ENCODE assay signal across 33 cellular contexts in the genomic region with DNA sequence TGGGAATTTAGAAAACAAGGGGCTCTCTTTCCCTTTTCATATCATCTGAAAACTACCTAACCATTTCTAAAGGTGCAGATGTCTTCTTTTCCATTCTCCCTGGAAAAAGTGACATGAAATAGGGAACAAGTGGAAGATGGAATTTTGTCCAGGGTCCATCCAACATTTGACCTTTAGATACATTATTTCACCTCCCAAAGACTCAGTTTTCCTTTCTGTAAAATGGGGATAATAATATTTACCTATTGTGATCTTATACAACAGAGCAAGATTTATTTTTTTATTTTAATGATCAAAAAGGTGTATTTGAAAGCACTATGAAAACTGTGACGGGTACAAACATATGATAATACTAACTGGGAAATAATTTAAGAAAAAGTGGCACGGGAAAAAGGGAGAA.
A peak's percentile ranks its signal among the peaks of the same experiment; 100 is the strongest.
DNase-seq lines count a peak whose midpoint lies in the region; ATAC-seq, FAIRE-seq and TF ChIP-seq lines count a peak whose summit lies in the region.
"Had no signal": no experiment of that assay in that cellular context is flagged by ENCODE, and none has a peak within 500 bp of the region (broad histone marks: within the 10 kb centered on the region; RNA-seq: fewer than 3 reads in every experiment).

No MANE protein-coding gene starts in this region.

- DNase-seq in HepG2 (ENCODE audit: low spot score): no peak
- no peak for DNase-seq in right lobe of liver
- no peak for DNase-seq in K562 (ENCODE audit: extremely low read depth in 1 of 4, low spot score in 3 of 4)
- DNase-seq: 8988T; ACHN; AML-193; BE2C; C1 segment of cervical spinal cord; Caco-2; Calu3; CD4-positive, alpha-beta memory T cell; CD4-positive, alpha-beta T cell; CD4-positive, CD25-positive, alpha-beta regulatory T cell; CD8-positive, alpha-beta memory T cell; CD8-positive, alpha-beta T cell; COR-L47; DMS 273 treated with DMSO at 0.1 percent for 48 hours; DMS153; DMS53; DMS79; DMS79 treated with DMSO at 0.1 percent for 48 hours; DND-41; EL had no signal

- H3K27me3 Mint-ChIP-seq in activated T-helper 17 cell treated with anti-CD3 and anti-CD28 coated beads, Interleukin-2, amount 50 U/mL, for 72 hours: peaks cover 2% of the 10 kb centered on the region
- H3K27me3 Mint-ChIP-seq: B cell; CD4-positive, alpha-beta memory T cell; CD4-positive, alpha-beta T cell had no signal

- CTCF ChIA-PET in HepG2 (lab: Yijun Ruan, JAX; ENCODE audit: low intra/inter-chr PET ratio, low total read pairs) (interaction anchor here (0.9 kb wide), 1 partner anchor 13 kb away, joined by 3 read pairs; no protein-coding TSS in a partner anchor), K562 (lab: Yijun Ruan, JAX; ENCODE audit: low intra/inter-chr PET ratio) (no interaction called here)

- H3K9me3 ChIP-seq in HepG2 (ENCODE audit: low read length) (no peaks in the 10 kb centered on the region), right lobe of liver (no peaks in the 10 kb centered on the region), K562 (replicated peaks; ENCODE audit: control insufficient read depth, insufficient read depth, low read depth, low read length) (no peaks in the 10 kb centered on the region)
- H3K9me3 ChIP-seq: A549, BE2C, BLaER1, Caco-2 had no signal

- no peak overlapping the region for H3K4me2 ChIP-seq in HepG2 (ENCODE audit: low read depth, low read length)
- no peak overlapping the region for H3K4me2 ChIP-seq in K562 (ENCODE audit: insufficient read depth, low read length)
- H3K4me2 ChIP-seq: A549; BLaER1; BLaER1 treated with 17β-estradiol and CSF1 and Interleukin-3, amounts not matched to agents 10 nM and 100 nM had no signal

- H2AFZ ChIP-seq in HepG2 (ENCODE audit: low read length) (no peak overlapping the region), K562 (ENCODE audit: low read depth, low read length) (no peak overlapping the region)

- no peak overlapping the region for H3K4me3 Mint-ChIP-seq in activated T-helper 17 cell treated with anti-CD3 and anti-CD28 coated beads, Interleukin-2, amount 50 U/mL, for 72 hours
- H3K4me3 Mint-ChIP-seq: B cell; CD14-positive monocyte; CD4-positive, alpha-beta memory T cell; CD4-positive, alpha-beta T cell; CD4-positive, CD25-positive, alpha-beta regulatory T cell; CD8-positive, alpha-beta memory T cell; CD8-positive, alpha-beta T cell had no signal

- H3K36me3 ChIP-seq in HepG2 (replicated peaks in 1 of 2; ENCODE audit: control insufficient read depth in 1 of 2, insufficient read depth in 2 of 2, low read length in 2 of 2): no peaks in the 10 kb centered on the region
- H3K36me3 ChIP-seq in right lobe of liver: no peaks in the 10 kb centered on the region
- no peaks in the 10 kb centered on the region; the same call in 2 of the 3 replicates for H3K36me3 ChIP-seq in K562 (ENCODE audit: control insufficient read depth, insufficient read depth, low read length)
- H3K36me3 ChIP-seq: BE2C, BLaER1 had no signal

- H3K36me3 Mint-ChIP-seq in activated T-helper 17 cell treated with anti-CD3 and anti-CD28 coated beads, Interleukin-2, amount 50 U/mL, for 72 hours (ENCODE audit: low read depth): no peaks in the 10 kb centered on the region
- H3K36me3 Mint-ChIP-seq: CD14-positive monocyte; CD4-positive, alpha-beta memory T cell; CD4-positive, CD25-positive, alpha-beta regulatory T cell; CD8-positive, alpha-beta memory T cell; CD8-positive, alpha-beta T cell had no signal

- no peaks in the 10 kb centered on the region for H3K9me1 ChIP-seq in K562 (ENCODE audit: control insufficient read depth, insufficient read depth, low read length)

- BruUV-seq in HepG2 (replicated peaks; lab: Mats Ljungman, UMichigan) (no TSS peak), K562 (replicated peaks; lab: Mats Ljungman, UMichigan) (no TSS peak)

- TF ChIP-seq RAD21 in HepG2 (CRISPR knock-in tag; IDR thresholded peaks at IDR 0.05) (no peak), K562 (CRISPR knock-in tag; conservative IDR thresholded peaks at IDR 0.05 in 1 of 2, IDR thresholded peaks at IDR 0.05 in 1 of 2) (no peak)

- H3K27me3 ChIP-seq in HepG2 (ENCODE audit: control insufficient read depth in 1 of 2, insufficient read depth in 2 of 2, low read length in 2 of 2) (no peaks in the 10 kb centered on the region), right lobe of liver (no peaks in the 10 kb centered on the region), K562 (ENCODE audit: control insufficient read depth in 2 of 2, insufficient read depth in 2 of 2, low read length in 2 of 2) (no peaks in the 10 kb centered on the region)
- H3K27me3 ChIP-seq: BE2C; BLaER1; BLaER1 treated with 17β-estradiol and CSF1 and Interleukin-3, amounts not matched to agents 10 nM and 100 nM had no signal

- 0 out of 2 replicates have a peak, but pooled peaks cover under 1% of the 10 kb centered on the region for H3K4me1 ChIP-seq in HepG2 (ENCODE audit: insufficient read depth, low read length)
- H3K4me1 ChIP-seq in right lobe of liver: no peaks in the 10 kb centered on the region
- peaks cover 0 to 6% of the 10 kb centered on the region in 2 experiments; a peak in 3 of 5 replicates for H3K4me1 ChIP-seq in K562 (replicated peaks in 1 of 2; ENCODE audit: control insufficient read depth in 2 of 2, insufficient read depth in 2 of 2, low read length in 2 of 2)
- H3K4me1 ChIP-seq: A549, Caco-2 had no signal

- H4K20me1 ChIP-seq in HepG2 (ENCODE audit: insufficient read depth, low read length): no peaks in the 10 kb centered on the region
- H4K20me1 ChIP-seq in K562 (replicated peaks; ENCODE audit: control insufficient read depth, insufficient read depth, low read length): no peaks in the 10 kb centered on the region
- H4K20me1 ChIP-seq: BLaER1 had no signal

- in situ Hi-C loops in HepG2 (cut with HindIII; ENCODE audit: extremely low pct_ligation_motif_present, low pct_unique_long_range_greater_than_20kb) (no loop called here), K562 (cut with MboI) (no loop called here)

- H3K27ac ChIP-seq in HepG2 (ENCODE audit: extremely low read length, insufficient read depth, low read length) (no peak overlapping the region), right lobe of liver (no peak overlapping the region), K562 (ENCODE audit: extremely low read depth, low read depth, low read length) (no peak overlapping the region)
- H3K27ac ChIP-seq: 22Rv1; A549; BLaER1; BLaER1 treated with 17β-estradiol and CSF1 and Interleukin-3, amounts not matched to agents 10 nM and 100 nM; C4-2B had no signal

- no peaks in the 10 kb centered on the region for H3K4me1 Mint-ChIP-seq in activated T-helper 17 cell treated with anti-CD3 and anti-CD28 coated beads, Interleukin-2, amount 50 U/mL, for 72 hours
- H3K4me1 Mint-ChIP-seq: CD4-positive, alpha-beta memory T cell; CD8-positive, alpha-beta memory T cell had no signal

- H3K79me2 ChIP-seq in HepG2 (ENCODE audit: insufficient read depth, low read length) (no peaks in the 10 kb centered on the region), K562 (ENCODE audit: control insufficient read depth, insufficient read depth, low read length) (no peaks in the 10 kb centered on the region)

- H3K4me3 ChIP-seq in HepG2 (replicated peaks in 1 of 3; ENCODE audit: insufficient read depth in 1 of 3, low read depth in 2 of 3, low read length in 3 of 3) (no peak overlapping the region), right lobe of liver (no peak overlapping the region), K562 (no peak overlapping the region)
- H3K4me3 ChIP-seq: A549; BLaER1; BLaER1 treated with 17β-estradiol and CSF1 and Interleukin-3, amounts not matched to agents 10 nM and 100 nM had no signal

- TF ChIP-seq POLR2A in HepG2 (IDR thresholded peaks at IDR 0.05; ENCODE audit: insufficient read depth in 1 of 2, low read depth in 2 of 2, low read length in 2 of 2) (no peak), right lobe of liver (IDR thresholded peaks at IDR 0.05) (no peak), K562 (conservative IDR thresholded peaks at IDR 0.05) (no peak)

- POLR2A ChIA-PET in HepG2 (lab: Yijun Ruan, JAX) (no interaction called here), K562 (lab: Yijun Ruan, JAX) (no interaction called here)

- FAIRE-seq in HepG2 (lab: Jason Lieb, UNC): no peak
- FAIRE-seq in K562 (lab: Jason Lieb, UNC): no peak
- FAIRE-seq: A204.1, A549, D721Med had no signal

- no peak for TF ChIP-seq EP300 in HepG2 (IDR thresholded peaks at IDR 0.05; ENCODE audit: low read depth in 2 of 2, low read length in 2 of 2)
- no peak for TF ChIP-seq EP300 in HepG2 (CRISPR knock-in tag; IDR thresholded peaks at IDR 0.05; ENCODE audit: borderline replicate concordance)
- no peak for TF ChIP-seq EP300 in K562 (IDR thresholded peaks at IDR 0.05; ENCODE audit: low read length)

- no peak for ATAC-seq in HepG2
- ATAC-seq in right lobe of liver: no peak
- ATAC-seq in K562: no peak
- ATAC-seq in activated T-helper 17 cell treated with anti-CD3 and anti-CD28 coated beads, Interleukin-2, amount 50 U/mL, for 72 hours (replicated peaks): no peak
- ATAC-seq: A549; CD8-positive, alpha-beta T cell had no signal

- H3K9me3 Mint-ChIP-seq in activated T-helper 17 cell treated with anti-CD3 and anti-CD28 coated beads, Interleukin-2, amount 50 U/mL, for 72 hours: no peaks in the 10 kb centered on the region
- H3K9me3 Mint-ChIP-seq: CD4-positive, alpha-beta memory T cell; CD4-positive, alpha-beta T cell; CD8-positive, alpha-beta memory T cell; CD8-positive, alpha-beta T cell had no signal

- H3K9ac ChIP-seq in HepG2 (ENCODE audit: insufficient read depth, low read depth, low read length) (no peak overlapping the region), K562 (ENCODE audit: insufficient read depth in 1 of 2, low read depth in 2 of 2, low read length in 2 of 2) (no peak overlapping the region)
- H3K9ac ChIP-seq: BLaER1; BLaER1 treated with 17β-estradiol and CSF1 and Interleukin-3, amounts not matched to agents 10 nM and 100 nM had no signal

- WGBS in HepG2 (ENCODE audit: low lambda C conversion rate): 31% methylated on average over 2 of the region's 2 CpGs
- 63% methylated on average over 2 of the region's 2 CpGs for WGBS in right lobe of liver (ENCODE audit: insufficient coverage, low coverage, low lambda C conversion rate, missing lambda C conversion rate)
- 71% methylated on average over 2 of the region's 2 CpGs for WGBS in K562 (ENCODE audit: insufficient coverage, low coverage, missing lambda C conversion rate)

- H3K27ac Mint-ChIP-seq in activated T-helper 17 cell treated with anti-CD3 and anti-CD28 coated beads, Interleukin-2, amount 50 U/mL, for 72 hours: no peak overlapping the region
- H3K27ac Mint-ChIP-seq: B cell; CD14-positive monocyte; CD4-positive, alpha-beta memory T cell; CD4-positive, alpha-beta T cell; CD4-positive, CD25-positive, alpha-beta regulatory T cell; CD8-positive, alpha-beta memory T cell; CD8-positive, alpha-beta T cell had no signal

- intact Hi-C loops in HepG2 (cut with micrococcal nuclease; ENCODE audit: unreplicated experiment): no loop called here
- intact Hi-C loops in right lobe of liver (cut with DNase I): no loop called here
- intact Hi-C loops in K562 (cut with micrococcal nuclease): no loop called here

- TF ChIP-seq CTCF in HepG2 (CRISPR knock-in tag; IDR thresholded peaks at IDR 0.05) (no peak), right lobe of liver (IDR thresholded peaks at IDR 0.05) (no peak), K562 (IDR thresholded peaks at IDR 0.05 in 2 of 3, conservative IDR thresholded peaks at IDR 0.05 in 1 of 3; ENCODE audit: insufficient read depth in 2 of 3, low read depth in 1 of 3, low read length in 3 of 3) (no peak)

TF ChIP-seq in K562, 482 proteins besides CTCF, POLR2A, EP300 and RAD21 (continues in another document):
- TF ChIP-seq BCOR (IDR thresholded peaks at IDR 0.05): peak; percentile 73
- peak; percentile 33; the same call in 1 of the 2 replicates for TF ChIP-seq ESRRA (IDR thresholded peaks at IDR 0.05; ENCODE audit: borderline replicate concordance, low read depth)
